8 cellular contexts compared by ENCODE assay signal in the genomic region with DNA sequence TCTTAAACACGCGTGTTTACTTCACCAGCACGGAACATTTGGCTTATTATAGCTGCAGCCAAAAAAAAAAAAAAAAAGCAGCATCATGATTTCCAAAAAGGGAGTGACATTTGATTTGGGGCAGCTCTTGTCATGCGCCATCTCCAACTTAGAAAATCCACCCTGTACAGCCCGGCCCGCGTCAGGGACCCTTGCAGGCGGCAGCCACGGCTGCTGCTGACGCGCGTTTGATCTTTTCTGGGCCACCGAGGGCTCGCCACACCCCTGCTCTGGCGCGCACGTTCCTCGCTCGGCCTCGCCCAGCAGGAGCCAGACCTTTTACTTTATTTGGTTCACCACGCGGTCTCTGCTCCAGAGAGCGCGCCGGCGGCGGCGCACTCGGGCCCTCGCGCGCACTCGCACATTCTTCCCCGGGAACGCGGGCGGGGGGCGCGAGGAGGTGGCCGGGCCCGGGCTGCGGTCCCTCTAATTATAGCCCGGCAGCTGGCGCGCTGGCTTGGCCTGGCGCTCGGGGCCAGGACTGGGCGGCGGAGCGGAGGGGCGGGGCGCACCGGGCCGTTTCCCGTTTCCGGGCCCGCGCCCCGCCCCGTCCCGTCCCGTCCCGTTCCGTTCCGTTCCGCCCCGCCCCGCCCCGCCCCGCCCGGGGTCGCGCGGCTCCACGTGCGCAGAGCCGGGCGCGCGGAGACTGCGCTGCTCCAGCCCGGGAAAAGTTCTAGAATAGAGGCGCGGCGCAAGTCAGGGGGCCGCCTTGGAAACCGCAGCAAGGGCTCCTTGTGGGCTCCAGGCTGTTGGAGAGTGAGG. TPM values are rescaled to one million over a fixed set of nuclear protein-coding genes. Genes with fewer than 3 reads are reported as not detected.
DNase-seq lines count a peak whose midpoint lies in the region; ATAC-seq and TF ChIP-seq lines count a peak whose summit lies in the region.

No MANE protein-coding gene starts in this region.

- peak; percentile 65 for ATAC-seq in GM21529 (IDR thresholded peaks at IDR 0.05; ENCODE audit: unreplicated experiment)
- ATAC-seq in Panc1, result peak; percentile 90
- peak; percentile 77 for ATAC-seq in stimulated activated naive CD8-positive, alpha-beta T cell treated with anti-CD3 and anti-CD28 coated beads, Interleukin-15, amount 100 ng/mL, for 72 hours

- POLR2A ChIA-PET in Panc1 (lab: Charles Lee), result interaction anchor here (0.6 to 1.2 kb wide), 5 partner anchors 9 to 109 kb away, joined by 4 to 5 read pairs (median 5); no protein-coding TSS in a partner anchor

- no peaks in the 10 kb centered on the region for H3K27me3 Mint-ChIP-seq in stimulated activated naive CD8-positive, alpha-beta T cell treated with anti-CD3 and anti-CD28 coated beads, Interleukin-15, amount 100 ng/mL, for 72 hours

- no peaks in the 10 kb centered on the region for H3K27me3 ChIP-seq in Panc1 (ENCODE audit: control insufficient read depth, insufficient read depth, low read length)
- no peaks in the 10 kb centered on the region for H3K27me3 ChIP-seq in esophagus muscularis mucosa

- H3K9me3 ChIP-seq in Panc1 (ENCODE audit: control insufficient read depth, insufficient read depth, low read depth, low read length) (peaks cover 15% of the 10 kb centered on the region; the same call in 1 of the 2 replicates), esophagus muscularis mucosa (no peaks in the 10 kb centered on the region)

- H3K27ac ChIP-seq in Panc1 (ENCODE audit: low read length), result peak overlapping the region; percentile 99
- peak overlapping the region; percentile 92 to 100 (median 100) for H3K27ac ChIP-seq in esophagus muscularis mucosa (replicated peaks in 1 of 4)

- peak overlapping the region; percentile 92 to 94 for H3K27ac Mint-ChIP-seq in stimulated activated naive CD8-positive, alpha-beta T cell treated with anti-CD3 and anti-CD28 coated beads, Interleukin-15, amount 100 ng/mL, for 72 hours

- TF ChIP-seq EP300 in esophagus muscularis mucosa (IDR thresholded peaks at IDR 0.05), result peak; percentile 80

- peak overlapping the region; percentile 83 to 88 for H3K4me3 Mint-ChIP-seq in stimulated activated naive CD8-positive, alpha-beta T cell treated with anti-CD3 and anti-CD28 coated beads, Interleukin-15, amount 100 ng/mL, for 72 hours

- 0 out of 2 replicates have a peak, but pooled peaks have one; percentile 9 for TF ChIP-seq CTCF in Panc1 (IDR thresholded peaks at IDR 0.05)
- no peak for TF ChIP-seq CTCF in esophagus muscularis mucosa (IDR thresholded peaks at IDR 0.05)

- H3K36me3 ChIP-seq in Panc1 (ENCODE audit: control insufficient read depth, insufficient read depth, low read length), result peaks cover 23% of the 10 kb centered on the region; the same call in 1 of the 2 replicates
- H3K36me3 ChIP-seq in esophagus muscularis mucosa, result no peaks in the 10 kb centered on the region

- peaks cover 47% of the 10 kb centered on the region for H3K4me1 ChIP-seq in Panc1 (ENCODE audit: control insufficient read depth, insufficient read depth, low read length)
- peaks cover 49 to 61% (median 57%) of the 10 kb centered on the region in 4 donors for H3K4me1 ChIP-seq in esophagus muscularis mucosa

- peak overlapping the region; percentile 51 to 57 for H3K4me3 ChIP-seq in Panc1 (ENCODE audit: low read depth in 2 of 2, low read length in 2 of 2)
- H3K4me3 ChIP-seq in esophagus muscularis mucosa, result peak overlapping the region; percentile 55 to 64 (median 57)

- in situ Hi-C loops in Panc1 (cut with HindIII; ENCODE audit: low pct_unique_long_range_greater_than_20kb, low sequenced_read_pairs), result loop anchor here (25.0 kb wide), 1 partner anchor 362 kb away; no protein-coding TSS in a partner anchor

- peaks cover 39% of the 10 kb centered on the region for H3K4me1 Mint-ChIP-seq in stimulated activated naive CD8-positive, alpha-beta T cell treated with anti-CD3 and anti-CD28 coated beads, Interleukin-15, amount 100 ng/mL, for 72 hours

- H3K9me3 Mint-ChIP-seq in stimulated activated naive CD8-positive, alpha-beta T cell treated with anti-CD3 and anti-CD28 coated beads, Interleukin-15, amount 100 ng/mL, for 72 hours, result peaks cover 11 to 14% of the 10 kb centered on the region in 2 donors

- CTCF ChIA-PET in Panc1 (lab: Charles Lee), result interaction anchor here (0.6 to 0.7 kb wide), 3 partner anchors 9 to 268 kb away, joined by 4 to 6 read pairs (median 4); no protein-coding TSS in a partner anchor

- DNase-seq in DMS79 (lab: John Stamatoyannopoulos, UW) (peak; percentile 89), HuH-7.5 (ENCODE audit: low spot score) (peak; percentile 67), Panc1 (ENCODE audit: low read depth, low spot score) (no peak), esophagus muscularis mucosa (ENCODE audit: extremely low spot score) (peak; percentile 95), myocyte (ENCODE audit: low read depth) (peak; percentile 97)
- DNase-seq in activated T-cell treated with anti-CD3 and anti-CD28 coated beads, Interleukin-2, amount 50 U/mL, for 48 hours, result peak; percentile 83 to 84
- DNase-seq in stimulated activated naive CD8-positive, alpha-beta T cell treated with anti-CD3 and anti-CD28 coated beads, Interleukin-15, amount 100 ng/mL, for 72 hours, result peak; percentile 73 to 85

- WGBS in esophagus muscularis mucosa, result under 1% methylated on average over 29 of the region's 87 CpGs

- no TSS peak for BruUV-seq in Panc1 (replicated peaks; lab: Mats Ljungman, UMichigan)

- TF ChIP-seq POLR2A in esophagus muscularis mucosa (IDR thresholded peaks at IDR 0.05; ENCODE audit: low read depth), result peak; percentile 54

- intact Hi-C loops in Panc1 (cut with micrococcal nuclease; ENCODE audit: unreplicated experiment), result loop anchor here (2.0 kb wide), 1 partner anchor 101 kb away; no protein-coding TSS in a partner anchor
- intact Hi-C loops in esophagus muscularis mucosa (cut with DNase I), result loop anchor here (2.0 to 5.0 kb wide), 3 partner anchors 65 to 487 kb away; no protein-coding TSS in a partner anchor

RNA-seq across cellular contexts. Expression of a gene that starts 10.2 kb away (rescaled TPM):
- total RNA-seq in Panc1 (2021; ENCODE audit: unreplicated experiment) (187 TPM), esophagus muscularis mucosa (100 to 1,000 TPM in 2 of 4 donors, 10 to 100 TPM in 2; 83.3 to 119 (median 97.9) TPM), myocyte (60.2 and 63.5 TPM in 2 replicates)
- polyA plus RNA-seq in Panc1 (2012; ENCODE audit: insufficient read length), result 155 TPM
- polyA plus RNA-seq in myocyte (2012), result 76.8 TPM
